In the genomic region with DNA sequence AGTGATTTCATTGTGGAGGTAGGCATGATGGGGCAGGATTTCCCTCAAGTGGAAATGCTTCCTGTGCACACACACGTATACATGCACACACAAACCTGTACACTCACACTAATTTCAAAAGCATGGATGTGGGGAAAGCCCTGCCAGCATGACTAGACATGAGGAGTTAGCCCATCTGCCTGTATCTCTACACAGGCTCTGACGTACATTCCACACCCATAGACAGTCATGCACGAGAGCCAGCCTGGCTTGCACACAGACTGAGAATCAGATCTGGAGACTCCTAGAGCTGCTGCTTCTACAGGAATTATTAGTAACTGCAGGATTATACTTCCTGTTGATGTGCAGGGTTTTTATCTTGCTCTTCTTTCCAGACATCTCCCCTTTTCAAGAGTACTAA, we compare ENCODE assay signal across 10 cellular contexts. TPM values are rescaled to one million over a fixed set of nuclear protein-coding genes. Genes with fewer than 3 reads are reported as not detected.
DNase-seq lines count a peak whose midpoint lies in the region; ATAC-seq and TF ChIP-seq lines count a peak whose summit lies in the region.
"Had no signal": no experiment of that assay in that cellular context is flagged by ENCODE, and none has a peak within 500 bp of the region (broad histone marks: within the 10 kb centered on the region; RNA-seq: fewer than 3 reads in every experiment).

No MANE protein-coding gene starts in this region.

- H3K9me3 ChIP-seq in RWPE2 (ENCODE audit: severe bottlenecking) = no peaks in the 10 kb centered on the region
- H3K9me3 ChIP-seq: thoracic aorta had no signal

- H3K36me3 ChIP-seq in RWPE2 (ENCODE audit: low read depth) = no peaks in the 10 kb centered on the region; the same call in 1 of the 2 replicates

- H3K4me3 ChIP-seq in RWPE2 (ENCODE audit: severe bottlenecking) = no peak overlapping the region
- H3K4me3 ChIP-seq: thoracic aorta had no signal

- H3K27me3 ChIP-seq in RWPE2 (ENCODE audit: insufficient read depth, poor library complexity, severe bottlenecking) = no peaks in the 10 kb centered on the region
- H3K27me3 ChIP-seq in foreskin keratinocyte = no peaks in the 10 kb centered on the region

- peak; percentile 99 for ATAC-seq in RWPE2 (ENCODE audit: low read depth)
- peak; percentile 99 for ATAC-seq in foreskin keratinocyte
- ATAC-seq in sciatic nerve = peak; percentile 82
- no peak for ATAC-seq in GM18861 (IDR thresholded peaks at IDR 0.05; ENCODE audit: unreplicated experiment)
- ATAC-seq in HG02973 (IDR thresholded peaks at IDR 0.05; ENCODE audit: unreplicated experiment) = no peak
- no peak for ATAC-seq in left colon

- DNase-seq in DMS 273 (lab: John Stamatoyannopoulos, UW; ENCODE audit: unreplicated experiment) = peak; percentile 75
- DNase-seq in RWPE2 (ENCODE audit: low spot score) = peak; percentile 75
- DNase-seq in foreskin keratinocyte = peak; percentile 99 to 100
- no peak for DNase-seq in sciatic nerve (ENCODE audit: low spot score)
- DNase-seq in AG08396 (ENCODE audit: low spot score) = no peak
- DNase-seq in left colon = no peak
- DNase-seq: NCI-H1105 had no signal

- H3K27ac ChIP-seq in RWPE2 (ENCODE audit: poor library complexity, severe bottlenecking) (peak overlapping the region; percentile 6), foreskin keratinocyte (peak overlapping the region; percentile 98)
- H3K27ac ChIP-seq: thoracic aorta had no signal

- TF ChIP-seq CTCF in RWPE2 (IDR thresholded peaks at IDR 0.05; ENCODE audit: poor library complexity, severe bottlenecking) (no peak), foreskin keratinocyte (conservative IDR thresholded peaks at IDR 0.05) (peak; percentile 60)

- intact Hi-C loops in sciatic nerve (cut with DNase I) = no loop called here
- intact Hi-C loops in left colon (cut with DNase I, micrococcal nuclease) = no loop called here

- H3K4me1 ChIP-seq in RWPE2 (ENCODE audit: insufficient read depth, poor library complexity, severe bottlenecking) = peaks cover 9% of the 10 kb centered on the region
- H3K4me1 ChIP-seq in foreskin keratinocyte = peaks cover 19% of the 10 kb centered on the region

RNA-seq across cellular contexts. Expression of a gene that starts 27.3 kb away (rescaled TPM):
- total RNA-seq in foreskin keratinocyte (47.0 and 53.6 TPM in 2 replicates), sciatic nerve (35.5 TPM), left colon (10 to 100 TPM; 41.1 to 44.6 TPM)
- 60.1 and 63.0 TPM in 2 replicates for polyA plus RNA-seq in foreskin keratinocyte

Comparison
In these comparisons a context has a peak if more than half of its experiments do, and no peak if none do; other contexts are left out.
1. DNase-seq: peak in DMS 273 (single experiment), RWPE2 (single experiment) and foreskin keratinocyte (2 of 2); none in sciatic nerve (single experiment), AG08396 (single experiment) and left colon (0 of 2).
2. ATAC-seq: peak in RWPE2 (single experiment), foreskin keratinocyte (single experiment) and sciatic nerve (single experiment); none in GM18861 (single experiment), HG02973 (single experiment) and left colon (single experiment).